ENCODE assay signal across 17 cellular contexts in the genomic region with DNA sequence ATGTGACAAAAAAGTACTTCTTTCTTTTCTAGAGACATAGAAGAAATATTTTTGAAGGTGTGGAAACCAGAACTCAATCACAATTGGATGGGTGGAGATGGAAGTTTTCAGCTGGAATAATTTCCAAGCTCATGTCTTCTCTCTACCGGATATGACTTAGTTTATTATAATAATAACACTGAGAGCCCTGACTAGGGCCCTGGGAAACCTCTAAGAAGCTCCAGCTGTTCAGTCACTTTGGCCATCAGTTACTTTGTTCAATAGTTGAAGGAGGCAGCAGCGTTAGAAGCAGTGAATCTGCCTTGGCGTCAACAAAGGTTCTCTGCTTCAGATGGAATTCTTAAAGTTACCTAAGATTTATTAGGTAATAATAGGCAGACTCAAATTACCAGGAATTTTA.
"Had no signal": no experiment of that assay in that cellular context is flagged by ENCODE, and none has a peak within 500 bp of the region (broad histone marks: within the 10 kb centered on the region; RNA-seq: fewer than 3 reads in every experiment).

No MANE protein-coding gene starts in this region.

- ATAC-seq: activated CD8-positive, alpha-beta memory T cell treated with anti-CD3 and anti-CD28 coated beads, Interleukin-2, amount 10 ng/mL, durations not matched to agents 7 days and 5 days; activated naive CD4-positive, alpha-beta T cell treated with anti-CD3 and anti-CD28 coated beads, Interleukin-2, amount 50 U/mL, for 72 hours; activated naive CD8-positive, alpha-beta T cell treated with anti-CD3 and anti-CD28 coated beads, Interleukin-2, amount 50 U/mL, for 24 hours; activated T-cell treated with anti-CD3 and anti-CD28 coated beads, Interleukin-2, amount 50 U/mL, for 4 hours; T-helper 17 cell had no signal

- DNase-seq: activated B cell treated with CpG ODN at 0.5 μM for 24 hours; activated CD4-positive, alpha-beta T cell treated with anti-CD3 and anti-CD28 coated beads for 1 hour; activated CD4-positive, alpha-beta T cell treated with anti-CD3 and anti-CD28 coated beads, Interleukin-2, amount 10 ng/mL, durations not matched to agents 24 days and 14 days; activated CD4-positive, alpha-beta T cell treated with anti-CD3 and anti-CD28 coated beads, Interleukin-2, amount 50 U/mL, for 48 hours; activated CD8-positive, alpha-beta memory T cell treated with anti-CD3 and anti-CD28 coated beads, Interleukin-2, amount 10 ng/mL, durations not matched to agents 7 days and 5 days; activated effector memory CD4-positive, alpha-beta T cell treated with anti-CD3 and anti-CD28 coated beads, Interleukin-2, amount 50 U/mL, for 16 hours; activated naive CD4-positive, alpha-beta T cell treated with Interleukin-2 at 50 U/mL for 16 hours; activated naive CD8-positive, alpha-beta T cell treated with anti-CD3 and anti-CD28 coated beads, Interleukin-2, amount 50 U/mL, for 24 hours; activated T-cell treated with anti-CD3 and anti-CD28 coated beads, Interleukin-2, amount 50 U/mL, for 4 hours; amniotic stem cell; NCI-H2029; NCI-H2107; Peyer's patch; Right ventricle myocardium superior; T-helper 17 cell; T-helper 9 cell had no signal
